24 cellular contexts compared by ENCODE assay signal in genomic region chr7:1856966-1857441, GRCh38.
DNase-seq lines count a peak whose midpoint lies in the region; ATAC-seq and TF ChIP-seq lines count a peak whose summit lies in the region.
"Had no signal": no experiment of that assay in that cellular context is flagged by ENCODE, and none has a peak within 500 bp of the region (broad histone marks: within the 10 kb centered on the region; RNA-seq: fewer than 3 reads in every experiment).

No MANE protein-coding gene starts in this region.

- H3K9ac ChIP-seq in iPS-15b (ENCODE audit: low read depth, low read length), result peak overlapping the region; percentile 47

- no peaks in the 10 kb centered on the region for H3K36me3 ChIP-seq in iPS-15b (ENCODE audit: control insufficient read depth, insufficient read depth, low read length)
- H3K36me3 ChIP-seq: adrenal gland, brain microvascular endothelial cell, Peyer's patch, stomach, transverse colon had no signal

- H3K27ac Mint-ChIP-seq in activated CD4-positive, alpha-beta T cell treated with anti-CD3 and anti-CD28 coated beads for 36 hours, result no peak overlapping the region
- H3K27ac Mint-ChIP-seq in WTC11, result no peak overlapping the region
- H3K27ac Mint-ChIP-seq in activated CD4-positive, alpha-beta memory T cell treated with anti-CD3 and anti-CD28 coated beads, Interleukin-2, amount 10 ng/mL, durations not matched to agents 7 days and 5 days, result no peak overlapping the region
- H3K27ac Mint-ChIP-seq: activated CD8-positive, alpha-beta memory T cell treated with anti-CD3 and anti-CD28 coated beads, Interleukin-2, amount 10 ng/mL, durations not matched to agents 7 days and 5 days; activated T-helper 17 cell treated with anti-CD3 and anti-CD28 coated beads, Interleukin-2, amount 50 U/mL, for 72 hours; CD8-positive, alpha-beta T cell; dendritic cell treated with granulocyte-macrophage colony-stimulating factor and Interleukin-4, amounts not matched to agents 40 ng/mL and 50 ng/mL, for 4 days; naive B cell; T-helper 1 cell treated with Interleukin-12 subunit alpha and Interleukin-12 subunit beta and Interleukin-4 antibody, amounts not matched to agents 30 μg/mL and 1 μg/mL, for 36 hours had no signal

- no peak overlapping the region for H3K4me3 ChIP-seq in iPS-15b (ENCODE audit: low read depth, low read length)
- H3K4me3 ChIP-seq: adrenal gland, Peyer's patch, stomach, transverse colon had no signal

- TF ChIP-seq CTCF in WTC11 (IDR thresholded peaks at IDR 0.05), result no peak

- H3K9me3 ChIP-seq in iPS-15b (ENCODE audit: control insufficient read depth, insufficient read depth, low read length), result no peaks in the 10 kb centered on the region
- H3K9me3 ChIP-seq: adrenal gland, Peyer's patch, stomach, transverse colon had no signal

- no peaks in the 10 kb centered on the region for H3K27me3 ChIP-seq in iPS-15b (ENCODE audit: control insufficient read depth, insufficient read depth, low read length)
- H3K27me3 ChIP-seq: adrenal gland, brain microvascular endothelial cell, Peyer's patch, stomach, transverse colon had no signal

- CTCF ChIA-PET in activated CD4-positive, alpha-beta T cell treated with anti-CD3 and anti-CD28 coated beads for 36 hours (lab: Charles Lee), result no interaction called here
- CTCF ChIA-PET in WTC11 (lab: Charles Lee), result interaction anchor here (0.6 kb wide), 1 partner anchor 401 kb away, joined by 3 read pairs; no protein-coding TSS in a partner anchor
- CTCF ChIA-PET in activated CD4-positive, alpha-beta memory T cell treated with anti-CD3 and anti-CD28 coated beads, Interleukin-2, amount 10 ng/mL, durations not matched to agents 7 days and 5 days (lab: Charles Lee), result no interaction called here

- H3K4me3 Mint-ChIP-seq in activated CD4-positive, alpha-beta T cell treated with anti-CD3 and anti-CD28 coated beads for 36 hours, result no peak overlapping the region
- no peak overlapping the region for H3K4me3 Mint-ChIP-seq in WTC11
- H3K4me3 Mint-ChIP-seq in activated CD4-positive, alpha-beta memory T cell treated with anti-CD3 and anti-CD28 coated beads, Interleukin-2, amount 10 ng/mL, durations not matched to agents 7 days and 5 days, result no peak overlapping the region
- H3K4me3 Mint-ChIP-seq: activated CD8-positive, alpha-beta memory T cell treated with anti-CD3 and anti-CD28 coated beads, Interleukin-2, amount 10 ng/mL, durations not matched to agents 7 days and 5 days; activated T-helper 17 cell treated with anti-CD3 and anti-CD28 coated beads, Interleukin-2, amount 50 U/mL, for 72 hours; CD8-positive, alpha-beta T cell; dendritic cell treated with granulocyte-macrophage colony-stimulating factor and Interleukin-4, amounts not matched to agents 40 ng/mL and 50 ng/mL, for 4 days; naive B cell; T-helper 1 cell treated with Interleukin-12 subunit alpha and Interleukin-12 subunit beta and Interleukin-4 antibody, amounts not matched to agents 30 μg/mL and 1 μg/mL, for 36 hours had no signal

- POLR2A ChIA-PET in activated CD4-positive, alpha-beta T cell treated with anti-CD3 and anti-CD28 coated beads for 36 hours (lab: Charles Lee), result no interaction called here
- POLR2A ChIA-PET in WTC11 (lab: Charles Lee), result no interaction called here
- POLR2A ChIA-PET in activated CD4-positive, alpha-beta memory T cell treated with anti-CD3 and anti-CD28 coated beads, Interleukin-2, amount 10 ng/mL, durations not matched to agents 7 days and 5 days (lab: Charles Lee), result no interaction called here

- no peaks in the 10 kb centered on the region for H3K27me3 Mint-ChIP-seq in activated CD4-positive, alpha-beta T cell treated with anti-CD3 and anti-CD28 coated beads for 36 hours
- H3K27me3 Mint-ChIP-seq in WTC11 (ENCODE audit: low read depth), result no peaks in the 10 kb centered on the region
- no peaks in the 10 kb centered on the region for H3K27me3 Mint-ChIP-seq in activated CD4-positive, alpha-beta memory T cell treated with anti-CD3 and anti-CD28 coated beads, Interleukin-2, amount 10 ng/mL, durations not matched to agents 7 days and 5 days
- H3K27me3 Mint-ChIP-seq: activated CD8-positive, alpha-beta memory T cell treated with anti-CD3 and anti-CD28 coated beads, Interleukin-2, amount 10 ng/mL, durations not matched to agents 7 days and 5 days; activated T-helper 17 cell treated with anti-CD3 and anti-CD28 coated beads, Interleukin-2, amount 50 U/mL, for 72 hours; dendritic cell treated with granulocyte-macrophage colony-stimulating factor and Interleukin-4, amounts not matched to agents 40 ng/mL and 50 ng/mL, for 4 days; naive B cell had no signal

- DNase-seq in activated CD4-positive, alpha-beta T cell treated with anti-CD3 and anti-CD28 coated beads for 36 hours, result peak; percentile 3
- DNase-seq in activated CD4-positive, alpha-beta T cell treated with anti-CD3 and anti-CD28 coated beads, Interleukin-2, amount 50 U/mL, for 48 hours, result no peak
- DNase-seq in WTC11 (ENCODE audit: low spot score), result peak; percentile 9
- DNase-seq in posterior cingulate gyrus, result peak in 7 of 10 donors; percentile 6 to 82 (median 26)
- no peak for DNase-seq in activated CD4-positive, alpha-beta memory T cell treated with anti-CD3 and anti-CD28 coated beads, Interleukin-2, amount 10 ng/mL, durations not matched to agents 7 days and 5 days
- DNase-seq: activated CD4-positive, alpha-beta T cell treated with anti-CD3 and anti-CD28 coated beads for 48 hours; activated CD8-positive, alpha-beta memory T cell treated with anti-CD3 and anti-CD28 coated beads, Interleukin-2, amount 10 ng/mL, durations not matched to agents 7 days and 5 days; brain microvascular endothelial cell; naive B cell; NCI-H1048; NCI-H187; NCI-H2171 treated with DMSO at 0.1 percent for 48 hours; NCI-H69; stomach; transverse colon had no signal

- H3K4me1 Mint-ChIP-seq in activated CD4-positive, alpha-beta T cell treated with anti-CD3 and anti-CD28 coated beads for 36 hours, result peaks cover 20% of the 10 kb centered on the region
- no peaks in the 10 kb centered on the region for H3K4me1 Mint-ChIP-seq in WTC11
- peaks cover 24% of the 10 kb centered on the region for H3K4me1 Mint-ChIP-seq in activated CD4-positive, alpha-beta memory T cell treated with anti-CD3 and anti-CD28 coated beads, Interleukin-2, amount 10 ng/mL, durations not matched to agents 7 days and 5 days

- intact Hi-C loops in activated CD4-positive, alpha-beta T cell treated with anti-CD3 and anti-CD28 coated beads for 36 hours (cut with DNase I, micrococcal nuclease), result no loop called here
- intact Hi-C loops in posterior cingulate gyrus (cut with DNase I), result no loop called here

- no peaks in the 10 kb centered on the region for H3K4me1 ChIP-seq in iPS-15b (ENCODE audit: control insufficient read depth, insufficient read depth, low read length)
- H3K4me1 ChIP-seq: adrenal gland, Peyer's patch, stomach, transverse colon had no signal

- no peak for ATAC-seq in activated CD4-positive, alpha-beta T cell treated with anti-CD3 and anti-CD28 coated beads for 36 hours
- ATAC-seq in WTC11 (no peak), HG02610 (IDR thresholded peaks at IDR 0.05; ENCODE audit: unreplicated experiment) (no peak), GM21825 (IDR thresholded peaks at IDR 0.05; ENCODE audit: unreplicated experiment) (no peak)
- ATAC-seq: activated CD8-positive, alpha-beta memory T cell treated with anti-CD3 and anti-CD28 coated beads, Interleukin-2, amount 10 ng/mL, durations not matched to agents 7 days and 5 days; activated T-helper 17 cell treated with anti-CD3 and anti-CD28 coated beads, Interleukin-2, amount 50 U/mL, for 72 hours; CD8-positive, alpha-beta T cell had no signal

- no peaks in the 10 kb centered on the region for H3K36me3 Mint-ChIP-seq in activated CD4-positive, alpha-beta T cell treated with anti-CD3 and anti-CD28 coated beads for 36 hours (ENCODE audit: low read depth)
- no peaks in the 10 kb centered on the region for H3K36me3 Mint-ChIP-seq in WTC11
- peaks cover 13% of the 10 kb centered on the region for H3K36me3 Mint-ChIP-seq in activated CD4-positive, alpha-beta memory T cell treated with anti-CD3 and anti-CD28 coated beads, Interleukin-2, amount 10 ng/mL, durations not matched to agents 7 days and 5 days (ENCODE audit: low read depth)
- H3K36me3 Mint-ChIP-seq: naive B cell had no signal

- H3K9me3 Mint-ChIP-seq in activated CD4-positive, alpha-beta T cell treated with anti-CD3 and anti-CD28 coated beads for 36 hours (ENCODE audit: low read depth), result no peaks in the 10 kb centered on the region
- H3K9me3 Mint-ChIP-seq in WTC11, result no peaks in the 10 kb centered on the region
- no peaks in the 10 kb centered on the region for H3K9me3 Mint-ChIP-seq in activated CD4-positive, alpha-beta memory T cell treated with anti-CD3 and anti-CD28 coated beads, Interleukin-2, amount 10 ng/mL, durations not matched to agents 7 days and 5 days
- H3K9me3 Mint-ChIP-seq: activated T-helper 17 cell treated with anti-CD3 and anti-CD28 coated beads, Interleukin-2, amount 50 U/mL, for 72 hours; CD8-positive, alpha-beta T cell; dendritic cell treated with granulocyte-macrophage colony-stimulating factor and Interleukin-4, amounts not matched to agents 40 ng/mL and 50 ng/mL, for 4 days; naive B cell; T-helper 1 cell treated with Interleukin-12 subunit alpha and Interleukin-12 subunit beta and Interleukin-4 antibody, amounts not matched to agents 30 μg/mL and 1 μg/mL, for 36 hours had no signal

TF ChIP-seq in WTC11, 78 proteins besides CTCF, POLR2A, EP300 and RAD21 (continues in another document):
- TF ChIP-seq SMAD3 (CRISPR knock-in tag; IDR thresholded peaks at IDR 0.05; ENCODE audit: borderline replicate concordance) (no peak), E2F5 (CRISPR knock-in tag; IDR thresholded peaks at IDR 0.05) (0 out of 2 replicates have a peak, but pooled peaks have one; percentile 40), ZNF512 (CRISPR knock-in tag; IDR thresholded peaks at IDR 0.05; ENCODE audit: borderline replicate concordance) (no peak), CREM (CRISPR knock-in tag; IDR thresholded peaks at IDR 0.05) (no peak)

Comparison
In these comparisons a context has a peak if more than half of its experiments do, and no peak if none do; other contexts are left out.
1. DNase-seq: peak in activated CD4-positive, alpha-beta T cell treated with anti-CD3 and anti-CD28 coated beads for 36 hours (single experiment), WTC11 (single experiment) and posterior cingulate gyrus (7 of 10); none in activated CD4-positive, alpha-beta T cell treated with anti-CD3 and anti-CD28 coated beads, Interleukin-2, amount 50 U/mL, for 48 hours (0 of 2) and activated CD4-positive, alpha-beta memory T cell treated with anti-CD3 and anti-CD28 coated beads, Interleukin-2, amount 10 ng/mL, durations not matched to agents 7 days and 5 days (single experiment).